In genomic region chr4:3074078-3074845, GRCh38 we compare ENCODE assay signal across 8 cellular contexts. TPM values are rescaled to one million over a fixed set of nuclear protein-coding genes. Genes with fewer than 3 reads are reported as not detected.
DNase-seq lines count a peak whose midpoint lies in the region; ATAC-seq and TF ChIP-seq lines count a peak whose summit lies in the region.

HTT (plus strand) TSS chr4:3074681; CDS start chr4:3074826, 145 bp downstream.
HTT-AS (minus strand) TSS chr4:3074538.

- H3K9me2 ChIP-seq in OCI-LY1 (ENCODE audit: low read depth, low read length) = no peaks in the 10 kb centered on the region

- no peaks in the 10 kb centered on the region for H3F3A ChIP-seq in OCI-LY1 (ENCODE audit: insufficient read depth, low read length)

- H3K9ac ChIP-seq in HUES64 (ENCODE audit: low read depth, low read length) = peak within 1 kb of the TSS; percentile 94
- peak within 1 kb of the TSS; percentile 84 for H3K9ac ChIP-seq in OCI-LY1 (ENCODE audit: low read length)

- H3K36me3 ChIP-seq in HUES64 (ENCODE audit: insufficient read depth, low read length) (no peaks in the 10 kb centered on the region), OCI-LY1 (ENCODE audit: insufficient read depth, low read length) (no peaks in the 10 kb centered on the region)

- H4K20me1 ChIP-seq in OCI-LY1 (ENCODE audit: insufficient read depth, low read length) = no peaks in the 10 kb centered on the region

- peaks cover 3% of the 10 kb centered on the region; the same call in 1 of the 2 replicates for H3K27me3 ChIP-seq in HUES64 (ENCODE audit: insufficient read depth, low read length)
- no peaks in the 10 kb centered on the region for H3K27me3 ChIP-seq in OCI-LY1 (ENCODE audit: insufficient read depth, low read length)
- no peaks in the 10 kb centered on the region for H3K27me3 ChIP-seq in mononuclear cell (ENCODE audit: insufficient read depth, low read length)

- WGBS in HUES64 = under 1% methylated on average over 66 of the region's 81 CpGs

- DNase-seq in DMS 273 (lab: John Stamatoyannopoulos, UW; ENCODE audit: unreplicated experiment) (peak; percentile 94), activated T-cell treated with anti-CD3 and anti-CD28 coated beads for 1 hour (ENCODE audit: low read depth) (peak; percentile 98), epithelial cell of esophagus (ENCODE audit: low read depth) (peak; percentile 94)
- DNase-seq in stimulated activated CD8-positive, alpha-beta memory T cell treated with anti-CD3 and anti-CD28 coated beads, Interleukin-2, amount 100 ng/mL, for 1 hour (ENCODE audit: low read depth in 2 of 2) = peak; percentile 94 to 97

- H3K4me1 ChIP-seq in HUES64 (ENCODE audit: insufficient read depth, low read length) (peaks cover 11% of the 10 kb centered on the region), OCI-LY1 (ENCODE audit: insufficient read depth, low read length, severe bottlenecking) (peaks cover 26% of the 10 kb centered on the region), mononuclear cell (ENCODE audit: insufficient read depth, low read length) (peaks cover 48% of the 10 kb centered on the region)

- H3K4me2 ChIP-seq in OCI-LY1 (ENCODE audit: low read length) = peak within 1 kb of the TSS; percentile 96

- H3K4me3 ChIP-seq in HUES64 (ENCODE audit: low read length) (peak within 1 kb of the TSS; percentile 82), OCI-LY1 (ENCODE audit: low read depth, low read length, poor library complexity, severe bottlenecking) (peak within 1 kb of the TSS; percentile 90), epithelial cell of esophagus (ENCODE audit: low read length) (peak within 1 kb of the TSS; percentile 93), mononuclear cell (ENCODE audit: low read length) (peak within 1 kb of the TSS; percentile 63)

- H3K9me3 ChIP-seq in HUES64 (ENCODE audit: insufficient read depth, low read depth, low read length) (no peaks in the 10 kb centered on the region), OCI-LY1 (ENCODE audit: low read length) (no peaks in the 10 kb centered on the region), mononuclear cell (ENCODE audit: low read depth, low read length) (no peaks in the 10 kb centered on the region)

- H2AFZ ChIP-seq in OCI-LY1 (ENCODE audit: low read length) = no peak within 1 kb of the TSS

- peak; percentile 65 for ATAC-seq in GM21526 (IDR thresholded peaks at IDR 0.05; ENCODE audit: low FRiP score, unreplicated experiment)

- no peak for TF ChIP-seq CTCF in OCI-LY1 (IDR thresholded peaks at IDR 0.05; ENCODE audit: low read length)
- TF ChIP-seq CTCF in epithelial cell of esophagus (IDR thresholded peaks at IDR 0.05; ENCODE audit: insufficient read depth, low read depth, low read length, missing control alignments) = peak; percentile 15

- H3K79me2 ChIP-seq in OCI-LY1 (ENCODE audit: insufficient read depth, low read length) = peaks cover 26% of the 10 kb centered on the region

- H3K27ac ChIP-seq in HUES64 (ENCODE audit: low read depth, low read length) (peak within 1 kb of the TSS; percentile 95), OCI-LY1 (ENCODE audit: low read depth, low read length, poor library complexity, severe bottlenecking) (peak within 1 kb of the TSS; percentile 60)

RNA-seq across cellular contexts. Expression of gene HTT, which starts in this region (rescaled TPM):
- polyA plus RNA-seq in HUES64 (2013, experiment 1 of 2) = 21.7 TPM
- 18.2 TPM for polyA plus RNA-seq in HUES64 (2013, experiment 2 of 2)
- 96.2 TPM for total RNA-seq in mononuclear cell

RNA-seq across cellular contexts. Expression of gene HTT-AS, which starts in this region (rescaled TPM):
- polyA plus RNA-seq in HUES64 (2013, experiment 1 of 2) = not detected
- polyA plus RNA-seq in HUES64 (2013, experiment 2 of 2) = not detected
- total RNA-seq in mononuclear cell = not detected

Comparison
In these comparisons a context has a peak if more than half of its experiments do, and no peak if none do; other contexts are left out.
1. Peak in every context shown above with its lines: DNase-seq, ATAC-seq, H3K4me3 ChIP-seq and H3K27ac ChIP-seq.